In the genomic region with DNA sequence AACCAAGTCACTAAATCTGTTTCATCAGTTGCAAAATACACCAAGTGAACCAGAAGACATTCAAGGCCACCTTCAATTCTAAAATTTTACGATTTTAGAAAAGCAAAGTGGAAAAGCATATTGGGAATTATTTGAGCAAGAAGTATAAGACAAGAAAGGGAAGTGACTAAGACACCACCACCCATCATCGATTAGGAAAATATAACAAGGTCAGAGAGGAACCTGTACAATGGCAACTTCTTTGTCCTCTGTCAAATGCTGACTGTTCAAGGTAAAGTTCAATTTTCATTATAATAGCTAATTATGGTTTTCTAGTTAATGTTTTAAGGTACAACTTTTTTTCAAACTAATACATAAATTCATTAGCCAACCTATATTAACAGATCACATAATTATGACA, we compare ENCODE assay signal across 15 cellular contexts.
"Had no signal": no experiment of that assay in that cellular context is flagged by ENCODE, and none has a peak within 500 bp of the region (broad histone marks: within the 10 kb centered on the region; RNA-seq: fewer than 3 reads in every experiment).

No MANE protein-coding gene starts in this region.

- H3K36me3 ChIP-seq: ascending aorta, breast epithelium, gastroesophageal sphincter, thoracic aorta had no signal

- H3K4me3 ChIP-seq: ascending aorta, breast epithelium, gastroesophageal sphincter, lung, mucosa of descending colon, thoracic aorta had no signal

- H3K9me3 ChIP-seq: ascending aorta, breast epithelium, gastroesophageal sphincter, mucosa of descending colon, thoracic aorta had no signal

- ATAC-seq: effector memory CD8-positive, alpha-beta T cell; gastroesophageal sphincter; left colon; mucosa of descending colon; naive thymus-derived CD4-positive, alpha-beta T cell; stimulated activated effector memory CD8-positive, alpha-beta T cell treated with anti-CD3 and anti-CD28 coated beads, Interleukin-12 subunit alpha, Interleukin-12 subunit beta, amount 100 ng/mL, for 72 hours had no signal

- DNase-seq: activated CD4-positive, alpha-beta T cell treated with anti-CD3 and anti-CD28 coated beads, Interleukin-2, amount 50 U/mL, for 1 hour; activated naive CD4-positive, alpha-beta T cell; activated T-cell treated with anti-CD3 and anti-CD28 coated beads for 4 hours; dermis blood vessel endothelial cell; effector memory CD8-positive, alpha-beta T cell; left colon; mucosa of descending colon; naive thymus-derived CD4-positive, alpha-beta T cell had no signal

- H3K27me3 ChIP-seq: ascending aorta, breast epithelium, gastroesophageal sphincter had no signal

- H3K4me1 ChIP-seq: ascending aorta, breast epithelium, gastroesophageal sphincter, parathyroid adenoma had no signal

- H3K27ac ChIP-seq: ascending aorta, breast epithelium, gastroesophageal sphincter, parathyroid adenoma, thoracic aorta had no signal
